ENCODE assay signal across 6 cellular contexts in the genomic region with DNA sequence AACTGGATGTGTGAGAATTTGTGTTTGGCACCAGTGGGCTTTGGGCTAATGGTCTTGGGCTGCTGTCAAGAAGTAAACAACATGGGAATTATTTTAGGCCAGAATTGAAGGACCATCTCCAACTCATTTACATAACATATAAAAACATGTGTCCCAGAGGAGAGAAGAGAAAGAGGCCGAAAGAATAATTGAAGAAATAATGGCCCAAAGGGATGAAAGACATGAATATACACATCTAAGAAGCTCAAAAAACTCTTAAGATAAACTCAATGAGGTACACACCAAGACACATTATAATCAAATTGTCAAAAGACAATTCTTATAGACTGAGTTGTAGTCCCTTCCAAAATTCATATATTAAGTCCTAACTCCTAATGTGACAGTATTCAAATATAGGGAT.
"Had no signal": no experiment of that assay in that cellular context is flagged by ENCODE, and none has a peak within 500 bp of the region (broad histone marks: within the 10 kb centered on the region; RNA-seq: fewer than 3 reads in every experiment).

No MANE protein-coding gene starts in this region.

- H3K27ac ChIP-seq: HL-60, KMS-11 had no signal

- DNase-seq: IMR-90, KBM-7, KG1 had no signal

- H3K4me3 ChIP-seq: K562 had no signal
